8 cellular contexts compared by ENCODE assay signal in genomic region chr11:925158-925495, GRCh38. TPM values are rescaled to one million over a fixed set of nuclear protein-coding genes. Genes with fewer than 3 reads are reported as not detected.
DNase-seq lines count a peak whose midpoint lies in the region; ATAC-seq and TF ChIP-seq lines count a peak whose summit lies in the region.

No MANE protein-coding gene starts in this region.

- H3F3A ChIP-seq in DOHH2 (ENCODE audit: control insufficient read depth, insufficient read depth) = 0 out of 2 replicates have a peak, but pooled peaks cover 2% of the 10 kb centered on the region

- in situ Hi-C loops in Panc1 (cut with HindIII; ENCODE audit: low pct_unique_long_range_greater_than_20kb, low sequenced_read_pairs) = no loop called here
- in situ Hi-C loops in KBM-7 (cut with MboI; ENCODE audit: low pct_unique_long_range_greater_than_20kb, low sequenced_read_pairs) = no loop called here

- peaks cover 40% of the 10 kb centered on the region for H3K79me2 ChIP-seq in DOHH2 (ENCODE audit: control insufficient read depth, low read length)

- CTCF ChIA-PET in Panc1 (lab: Charles Lee) = interaction anchor here (0.6 to 1.0 kb wide), 4 partner anchors 14 to 218 kb away, joined by 3 to 12 read pairs (median 4); no protein-coding TSS in a partner anchor

- DNase-seq in Panc1 (ENCODE audit: low read depth, low spot score) = no peak
- DNase-seq in fibroblast of the aortic adventitia (ENCODE audit: low read depth) = no peak
- DNase-seq in prostate gland (ENCODE audit: low spot score) = no peak
- DNase-seq in KBM-7 = no peak
- DNase-seq in NCI-H1417 (lab: John Stamatoyannopoulos, UW) = no peak
- DNase-seq in RPMI8226 = no peak

- TF ChIP-seq CTCF in DOHH2 (IDR thresholded peaks at IDR 0.05; ENCODE audit: low read depth, low read length, poor library complexity, severe bottlenecking) (no peak), Panc1 (IDR thresholded peaks at IDR 0.05) (no peak), fibroblast of the aortic adventitia (IDR thresholded peaks at IDR 0.05; ENCODE audit: insufficient read depth, low read length) (no peak), prostate gland (IDR thresholded peaks at IDR 0.05) (no peak)

- H3K9me2 ChIP-seq in DOHH2 (replicated peaks; ENCODE audit: control insufficient read depth, low read length) = no peaks in the 10 kb centered on the region

- peak; percentile 6 for ATAC-seq in Panc1
- ATAC-seq in GM19023 (IDR thresholded peaks at IDR 0.05; ENCODE audit: unreplicated experiment) = no peak

- H3K27me3 ChIP-seq in DOHH2 (ENCODE audit: control insufficient read depth, low read length) (no peaks in the 10 kb centered on the region), Panc1 (ENCODE audit: control insufficient read depth, insufficient read depth, low read length) (no peaks in the 10 kb centered on the region), prostate gland (replicated peaks; ENCODE audit: insufficient read depth) (no peaks in the 10 kb centered on the region)

- POLR2A ChIA-PET in Panc1 (lab: Charles Lee) = no interaction called here

- TF ChIP-seq POLR2A in prostate gland (IDR thresholded peaks at IDR 0.05) = no peak

- H3K4me3 ChIP-seq in DOHH2 (ENCODE audit: low read length) (peak overlapping the region; percentile 55), Panc1 (ENCODE audit: low read depth in 2 of 2, low read length in 2 of 2) (peak overlapping the region; percentile 58 to 60), fibroblast of the aortic adventitia (ENCODE audit: low read depth, low read length) (peak overlapping the region; percentile 53), prostate gland (peak overlapping the region; percentile 93 to 98)

- H3K27ac ChIP-seq in DOHH2 (ENCODE audit: low read depth, low read length) (no peak overlapping the region), Panc1 (ENCODE audit: low read length) (peak overlapping the region; percentile 66), prostate gland (peak overlapping the region; percentile 39 to 93)

- H3K36me3 ChIP-seq in DOHH2 (ENCODE audit: control insufficient read depth, low read length) (peaks cover 8% of the 10 kb centered on the region), Panc1 (ENCODE audit: control insufficient read depth, insufficient read depth, low read length) (no peaks in the 10 kb centered on the region), prostate gland (no peaks in the 10 kb centered on the region)

- no TSS peak for BruUV-seq in Panc1 (replicated peaks; lab: Mats Ljungman, UMichigan)

- intact Hi-C loops in Panc1 (cut with micrococcal nuclease; ENCODE audit: unreplicated experiment) = no loop called here
- intact Hi-C loops in prostate gland (cut with DNase I) = loop anchor here (5.0 kb wide), 1 partner anchor 78 kb away; no protein-coding TSS in a partner anchor

- H3K9me3 ChIP-seq in DOHH2 (ENCODE audit: control insufficient read depth, insufficient read depth, low read length) (no peaks in the 10 kb centered on the region), Panc1 (ENCODE audit: control insufficient read depth, insufficient read depth, low read depth, low read length) (no peaks in the 10 kb centered on the region), prostate gland (no peaks in the 10 kb centered on the region)

- H4K20me1 ChIP-seq in DOHH2 (ENCODE audit: control insufficient read depth, insufficient read depth, low read depth, low read length) = no peaks in the 10 kb centered on the region; the same call in 1 of the 2 replicates

- H3K4me2 ChIP-seq in DOHH2 (ENCODE audit: low read length) = peak overlapping the region; percentile 42

- H3K4me1 ChIP-seq in DOHH2 (ENCODE audit: control insufficient read depth, low read length) = peaks cover 14% of the 10 kb centered on the region
- H3K4me1 ChIP-seq in Panc1 (ENCODE audit: control insufficient read depth, insufficient read depth, low read length) = peaks cover 16% of the 10 kb centered on the region; the same call in 1 of the 2 replicates
- H3K4me1 ChIP-seq in prostate gland (replicated peaks) = no peaks in the 10 kb centered on the region

- 68% methylated on average over 14 of the region's 28 CpGs for WGBS in prostate gland

RNA-seq across cellular contexts. Expression of gene AP2A2, which starts 0.5 kb away (rescaled TPM):
- total RNA-seq in Panc1 (2021; ENCODE audit: unreplicated experiment) (123 TPM), fibroblast of the aortic adventitia (ENCODE audit: low replicate concordance) (65.4 and 72.9 TPM in 2 replicates), prostate gland (10 to 100 TPM; 35.1 to 70.2 TPM)
- polyA plus RNA-seq in Panc1 (2012; ENCODE audit: insufficient read length) = 238 TPM

RNA-seq across cellular contexts. Expression of gene CHID1, which starts 14.5 kb away (rescaled TPM):
- total RNA-seq in Panc1 (2021; ENCODE audit: unreplicated experiment) (224 TPM), fibroblast of the aortic adventitia (ENCODE audit: low replicate concordance) (35.1 and 47.2 TPM in 2 replicates), prostate gland (100 to 1,000 TPM; 107 to 145 TPM)
- polyA plus RNA-seq in Panc1 (2012; ENCODE audit: insufficient read length) = 247 TPM
